1 cellular context compared by ENCODE assay signal in the genomic region with DNA sequence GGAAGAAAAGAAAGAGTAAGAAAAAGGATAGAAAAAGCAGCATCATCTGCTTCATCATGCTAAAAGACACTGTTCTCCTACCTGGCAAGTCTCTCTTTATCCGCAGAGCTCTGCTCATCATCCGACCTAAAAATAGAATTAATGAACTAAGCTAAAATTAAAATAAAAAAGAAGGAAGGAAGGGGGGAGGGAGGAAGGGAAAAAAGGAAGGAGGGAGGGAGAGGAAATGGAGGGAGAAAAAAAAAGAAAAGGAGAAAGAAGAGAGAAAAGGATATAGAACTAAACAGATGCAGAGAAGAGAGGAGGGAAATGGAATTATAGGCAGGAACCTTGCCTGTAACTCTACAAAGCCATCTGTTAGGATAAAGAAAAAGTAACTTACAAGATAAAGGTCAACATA.
TF ChIP-seq lines count a peak whose summit lies in the region.

No MANE protein-coding gene starts in this region.

TF ChIP-seq in GM23338, 12 proteins besides CTCF, POLR2A, EP300 and RAD21 (continued from another document):
- TF ChIP-seq, protein P1, sequence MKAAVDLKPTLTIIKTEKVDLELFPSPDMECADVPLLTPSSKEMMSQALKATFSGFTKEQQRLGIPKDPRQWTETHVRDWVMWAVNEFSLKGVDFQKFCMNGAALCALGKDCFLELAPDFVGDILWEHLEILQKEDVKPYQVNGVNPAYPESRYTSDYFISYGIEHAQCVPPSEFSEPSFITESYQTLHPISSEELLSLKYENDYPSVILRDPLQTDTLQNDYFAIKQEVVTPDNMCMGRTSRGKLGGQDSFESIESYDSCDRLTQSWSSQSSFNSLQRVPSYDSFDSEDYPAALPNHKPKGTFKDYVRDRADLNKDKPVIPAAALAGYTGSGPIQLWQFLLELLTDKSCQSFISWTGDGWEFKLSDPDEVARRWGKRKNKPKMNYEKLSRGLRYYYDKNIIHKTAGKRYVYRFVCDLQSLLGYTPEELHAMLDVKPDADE (IDR thresholded peaks at IDR 0.05), result no peak
- TF ChIP-seq, protein P2, sequence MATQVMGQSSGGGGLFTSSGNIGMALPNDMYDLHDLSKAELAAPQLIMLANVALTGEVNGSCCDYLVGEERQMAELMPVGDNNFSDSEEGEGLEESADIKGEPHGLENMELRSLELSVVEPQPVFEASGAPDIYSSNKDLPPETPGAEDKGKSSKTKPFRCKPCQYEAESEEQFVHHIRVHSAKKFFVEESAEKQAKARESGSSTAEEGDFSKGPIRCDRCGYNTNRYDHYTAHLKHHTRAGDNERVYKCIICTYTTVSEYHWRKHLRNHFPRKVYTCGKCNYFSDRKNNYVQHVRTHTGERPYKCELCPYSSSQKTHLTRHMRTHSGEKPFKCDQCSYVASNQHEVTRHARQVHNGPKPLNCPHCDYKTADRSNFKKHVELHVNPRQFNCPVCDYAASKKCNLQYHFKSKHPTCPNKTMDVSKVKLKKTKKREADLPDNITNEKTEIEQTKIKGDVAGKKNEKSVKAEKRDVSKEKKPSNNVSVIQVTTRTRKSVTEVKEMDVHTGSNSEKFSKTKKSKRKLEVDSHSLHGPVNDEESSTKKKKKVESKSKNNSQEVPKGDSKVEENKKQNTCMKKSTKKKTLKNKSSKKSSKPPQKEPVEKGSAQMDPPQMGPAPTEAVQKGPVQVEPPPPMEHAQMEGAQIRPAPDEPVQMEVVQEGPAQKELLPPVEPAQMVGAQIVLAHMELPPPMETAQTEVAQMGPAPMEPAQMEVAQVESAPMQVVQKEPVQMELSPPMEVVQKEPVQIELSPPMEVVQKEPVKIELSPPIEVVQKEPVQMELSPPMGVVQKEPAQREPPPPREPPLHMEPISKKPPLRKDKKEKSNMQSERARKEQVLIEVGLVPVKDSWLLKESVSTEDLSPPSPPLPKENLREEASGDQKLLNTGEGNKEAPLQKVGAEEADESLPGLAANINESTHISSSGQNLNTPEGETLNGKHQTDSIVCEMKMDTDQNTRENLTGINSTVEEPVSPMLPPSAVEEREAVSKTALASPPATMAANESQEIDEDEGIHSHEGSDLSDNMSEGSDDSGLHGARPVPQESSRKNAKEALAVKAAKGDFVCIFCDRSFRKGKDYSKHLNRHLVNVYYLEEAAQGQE (IDR thresholded peaks at IDR 0.05; ENCODE audit: unreplicated experiment), result no peak
- TF ChIP-seq, protein P3, sequence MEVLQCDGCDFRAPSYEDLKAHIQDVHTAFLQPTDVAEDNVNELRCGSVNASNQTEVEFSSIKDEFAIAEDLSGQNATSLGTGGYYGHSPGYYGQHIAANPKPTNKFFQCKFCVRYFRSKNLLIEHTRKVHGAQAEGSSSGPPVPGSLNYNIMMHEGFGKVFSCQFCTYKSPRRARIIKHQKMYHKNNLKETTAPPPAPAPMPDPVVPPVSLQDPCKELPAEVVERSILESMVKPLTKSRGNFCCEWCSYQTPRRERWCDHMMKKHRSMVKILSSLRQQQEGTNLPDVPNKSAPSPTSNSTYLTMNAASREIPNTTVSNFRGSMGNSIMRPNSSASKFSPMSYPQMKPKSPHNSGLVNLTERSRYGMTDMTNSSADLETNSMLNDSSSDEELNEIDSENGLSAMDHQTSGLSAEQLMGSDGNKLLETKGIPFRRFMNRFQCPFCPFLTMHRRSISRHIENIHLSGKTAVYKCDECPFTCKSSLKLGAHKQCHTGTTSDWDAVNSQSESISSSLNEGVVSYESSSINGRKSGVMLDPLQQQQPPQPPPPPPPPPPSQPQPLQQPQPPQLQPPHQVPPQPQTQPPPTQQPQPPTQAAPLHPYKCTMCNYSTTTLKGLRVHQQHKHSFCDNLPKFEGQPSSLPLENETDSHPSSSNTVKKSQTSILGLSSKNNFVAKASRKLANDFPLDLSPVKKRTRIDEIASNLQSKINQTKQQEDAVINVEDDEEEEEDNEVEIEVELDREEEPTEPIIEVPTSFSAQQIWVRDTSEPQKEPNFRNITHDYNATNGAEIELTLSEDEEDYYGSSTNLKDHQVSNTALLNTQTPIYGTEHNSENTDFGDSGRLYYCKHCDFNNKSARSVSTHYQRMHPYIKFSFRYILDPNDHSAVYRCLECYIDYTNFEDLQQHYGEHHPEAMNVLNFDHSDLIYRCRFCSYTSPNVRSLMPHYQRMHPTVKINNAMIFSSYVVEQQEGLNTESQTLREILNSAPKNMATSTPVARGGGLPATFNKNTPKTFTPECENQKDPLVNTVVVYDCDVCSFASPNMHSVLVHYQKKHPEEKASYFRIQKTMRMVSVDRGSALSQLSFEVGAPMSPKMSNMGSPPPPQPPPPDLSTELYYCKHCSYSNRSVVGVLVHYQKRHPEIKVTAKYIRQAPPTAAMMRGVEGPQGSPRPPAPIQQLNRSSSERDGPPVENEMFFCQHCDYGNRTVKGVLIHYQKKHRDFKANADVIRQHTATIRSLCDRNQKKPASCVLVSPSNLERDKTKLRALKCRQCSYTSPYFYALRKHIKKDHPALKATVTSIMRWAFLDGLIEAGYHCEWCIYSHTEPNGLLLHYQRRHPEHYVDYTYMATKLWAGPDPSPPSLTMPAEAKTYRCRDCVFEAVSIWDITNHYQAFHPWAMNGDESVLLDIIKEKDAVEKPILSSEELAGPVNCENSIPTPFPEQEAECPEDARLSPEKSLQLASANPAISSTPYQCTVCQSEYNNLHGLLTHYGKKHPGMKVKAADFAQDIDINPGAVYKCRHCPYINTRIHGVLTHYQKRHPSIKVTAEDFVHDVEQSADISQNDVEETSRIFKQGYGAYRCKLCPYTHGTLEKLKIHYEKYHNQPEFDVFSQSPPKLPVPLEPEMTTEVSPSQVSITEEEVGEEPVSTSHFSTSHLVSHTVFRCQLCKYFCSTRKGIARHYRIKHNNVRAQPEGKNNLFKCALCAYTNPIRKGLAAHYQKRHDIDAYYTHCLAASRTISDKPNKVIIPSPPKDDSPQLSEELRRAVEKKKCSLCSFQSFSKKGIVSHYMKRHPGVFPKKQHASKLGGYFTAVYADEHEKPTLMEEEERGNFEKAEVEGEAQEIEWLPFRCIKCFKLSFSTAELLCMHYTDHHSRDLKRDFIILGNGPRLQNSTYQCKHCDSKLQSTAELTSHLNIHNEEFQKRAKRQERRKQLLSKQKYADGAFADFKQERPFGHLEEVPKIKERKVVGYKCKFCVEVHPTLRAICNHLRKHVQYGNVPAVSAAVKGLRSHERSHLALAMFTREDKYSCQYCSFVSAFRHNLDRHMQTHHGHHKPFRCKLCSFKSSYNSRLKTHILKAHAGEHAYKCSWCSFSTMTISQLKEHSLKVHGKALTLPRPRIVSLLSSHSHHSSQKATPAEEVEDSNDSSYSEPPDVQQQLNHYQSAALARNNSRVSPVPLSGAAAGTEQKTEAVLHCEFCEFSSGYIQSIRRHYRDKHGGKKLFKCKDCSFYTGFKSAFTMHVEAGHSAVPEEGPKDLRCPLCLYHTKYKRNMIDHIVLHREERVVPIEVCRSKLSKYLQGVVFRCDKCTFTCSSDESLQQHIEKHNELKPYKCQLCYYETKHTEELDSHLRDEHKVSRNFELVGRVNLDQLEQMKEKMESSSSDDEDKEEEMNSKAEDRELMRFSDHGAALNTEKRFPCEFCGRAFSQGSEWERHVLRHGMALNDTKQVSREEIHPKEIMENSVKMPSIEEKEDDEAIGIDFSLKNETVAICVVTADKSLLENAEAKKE (CRISPR knock-in tag; IDR thresholded peaks at IDR 0.05), result no peak
- TF ChIP-seq NANOG (IDR thresholded peaks at IDR 0.05; ENCODE audit: borderline replicate concordance), result no peak
- TF ChIP-seq STAT1 (IDR thresholded peaks at IDR 0.05; ENCODE audit: unreplicated experiment), result no peak
- no peak for TF ChIP-seq ZNF331 (CRISPR knock-in tag; IDR thresholded peaks at IDR 0.05; ENCODE audit: low read depth)
- TF ChIP-seq EZH2 (IDR thresholded peaks at IDR 0.05; ENCODE audit: low read depth, unreplicated experiment), result no peak
- no peak for TF ChIP-seq ZNF114 (CRISPR knock-in tag; IDR thresholded peaks at IDR 0.05)
- no peak for TF ChIP-seq JUNB (IDR thresholded peaks at IDR 0.05; ENCODE audit: unreplicated experiment)
